Comparison of ENCODE assay signal across 1 cellular context in genomic region chr20:8019178-8019997, GRCh38.
TF ChIP-seq lines count a peak whose summit lies in the region.

TSS of gene TMX4 (minus strand) at chr20:8019761. CDS start at chr20:8019613, 148 bp downstream.

TF ChIP-seq in K562, 482 proteins besides CTCF, POLR2A, EP300 and RAD21 (continued from another document and continues in another):
- no peak for TF ChIP-seq ZNF311 (CRISPR knock-in tag; IDR thresholded peaks at IDR 0.05)
- no peak for TF ChIP-seq TEAD2 (tag; IDR thresholded peaks at IDR 0.05)
- TF ChIP-seq ATF1 (CRISPR knock-in tag; IDR thresholded peaks at IDR 0.05) = no peak
- peak; percentile 72 for TF ChIP-seq ATF1 (tag; IDR thresholded peaks at IDR 0.05)
- peak; percentile 74 for TF ChIP-seq MYC (IDR thresholded peaks at IDR 0.05; ENCODE audit: low read depth, low read length)
- TF ChIP-seq MYC (CRISPR knock-in tag; IDR thresholded peaks at IDR 0.05; ENCODE audit: borderline replicate concordance, low read depth) = no peak
- TF ChIP-seq ZHX1 (conservative IDR thresholded peaks at IDR 0.05; ENCODE audit: low read length) = no peak
- TF ChIP-seq CSDE1 (IDR thresholded peaks at IDR 0.05) = peak in 1 of 2 experiments; percentile 90; a peak in 2 of 4 replicates
- 0 out of 2 replicates have a peak, but pooled peaks have one; percentile 34 for TF ChIP-seq CREB3L1 (IDR thresholded peaks at IDR 0.05; ENCODE audit: borderline replicate concordance, low read depth)
- TF ChIP-seq CREM (IDR thresholded peaks at IDR 0.05; ENCODE audit: low read depth) = peak; percentile 75
- TF ChIP-seq BMI1 (IDR thresholded peaks at IDR 0.05; ENCODE audit: low read length) = peak; percentile 92
- peak; percentile 95 for TF ChIP-seq ZFX (CRISPR knock-in tag; IDR thresholded peaks at IDR 0.05)
- peak; percentile 22 to 42; a peak in 1 of 4 replicates for TF ChIP-seq MNT (conservative IDR thresholded peaks at IDR 0.05)
- no peak for TF ChIP-seq ZNF586 (CRISPR knock-in tag; conservative IDR thresholded peaks at IDR 0.05)
- no peak; the same call in none of the 2 replicates for TF ChIP-seq CREB1 (IDR thresholded peaks at IDR 0.05)
- peak; percentile 68; the same call in 1 of the 2 replicates for TF ChIP-seq CREB1 (CRISPR knock-in tag; IDR thresholded peaks at IDR 0.05)
- TF ChIP-seq YY1 (IDR thresholded peaks at IDR 0.05; ENCODE audit: borderline replicate concordance in 1 of 3, control insufficient read depth in 1 of 3, extremely low read depth in 1 of 3, insufficient read depth in 3 of 3, insufficient read length in 1 of 3, insufficient replicate concordance in 2 of 3, low read depth in 1 of 3, low read length in 2 of 3) = peak; percentile 32 to 78 (median 65)
- TF ChIP-seq NONO (IDR thresholded peaks at IDR 0.05; ENCODE audit: low read depth in 2 of 2, low read length in 1 of 2) = peak; percentile 58 to 93; a peak in 3 of 4 replicates
- TF ChIP-seq RBFOX2 (IDR thresholded peaks at IDR 0.05; ENCODE audit: low read depth, low read length) = peak; percentile 96
- peak; percentile 69 for TF ChIP-seq FIP1L1 (IDR thresholded peaks at IDR 0.05; ENCODE audit: low read depth, low read length, poor library complexity, severe bottlenecking)
- no peak for TF ChIP-seq ZNF76 (CRISPR knock-in tag; IDR thresholded peaks at IDR 0.05; ENCODE audit: borderline replicate concordance)
- TF ChIP-seq CTBP1 (IDR thresholded peaks at IDR 0.05; ENCODE audit: borderline replicate concordance) = peak; percentile 85
- TF ChIP-seq NCOA6 (IDR thresholded peaks at IDR 0.05) = peak; percentile 34; the same call in 1 of the 2 replicates
- TF ChIP-seq UBTF (IDR thresholded peaks at IDR 0.05; ENCODE audit: borderline replicate concordance in 1 of 2, low read depth in 2 of 2, low read length in 2 of 2) = peak; percentile 69 to 79; a peak in 3 of 4 replicates
- TF ChIP-seq KLF1 (tag; IDR thresholded peaks at IDR 0.05) = peak; percentile 32; the same call in 1 of the 2 replicates
- TF ChIP-seq FOXJ2 (tag; IDR thresholded peaks at IDR 0.05) = peak; percentile 78; the same call in 1 of the 2 replicates
- 0 out of 2 replicates have a peak, but pooled peaks have one; percentile 13 for TF ChIP-seq KLF13 (tag; IDR thresholded peaks at IDR 0.05; ENCODE audit: borderline replicate concordance, low read depth)
- TF ChIP-seq ATF7 (IDR thresholded peaks at IDR 0.05) = peak; percentile 46; the same call in 1 of the 2 replicates
- TF ChIP-seq RAD51 (IDR thresholded peaks at IDR 0.05; ENCODE audit: borderline replicate concordance, low read depth) = no peak
- no peak for TF ChIP-seq TAF15 (IDR thresholded peaks at IDR 0.05; ENCODE audit: low read depth, low read length)
- 0 out of 2 replicates have a peak, but pooled peaks have one; percentile 28 for TF ChIP-seq ZNF589 (CRISPR knock-in tag; IDR thresholded peaks at IDR 0.05; ENCODE audit: low read depth)
- peak; percentile 76; the same call in 1 of the 2 replicates for TF ChIP-seq RREB1 (CRISPR knock-in tag; IDR thresholded peaks at IDR 0.05)
- TF ChIP-seq PKNOX1 (IDR thresholded peaks at IDR 0.05) = peak; percentile 90
- 0 out of 2 replicates have a peak, but pooled peaks have one; percentile 32 for TF ChIP-seq ELF1 (tag; IDR thresholded peaks at IDR 0.05)
- TF ChIP-seq MAX (CRISPR knock-in tag; IDR thresholded peaks at IDR 0.05) = peak; percentile 32
- peak; percentile 19; the same call in 1 of the 2 replicates for TF ChIP-seq CBX1 (IDR thresholded peaks at IDR 0.05; ENCODE audit: low read depth)
- peak; percentile 65; the same call in 1 of the 2 replicates for TF ChIP-seq KAT7 (CRISPR knock-in tag; IDR thresholded peaks at IDR 0.05; ENCODE audit: borderline replicate concordance)
- TF ChIP-seq SMAD4 (CRISPR knock-in tag; conservative IDR thresholded peaks at IDR 0.05) = peak; percentile 81
- peak; percentile 65 for TF ChIP-seq PCBP1 (IDR thresholded peaks at IDR 0.05; ENCODE audit: low read depth, low read length, poor library complexity, severe bottlenecking)
- no peak for TF ChIP-seq ID3 (CRISPR knock-in tag; IDR thresholded peaks at IDR 0.05)
- peak; percentile 77; the same call in 1 of the 2 replicates for TF ChIP-seq ID3 (tag; IDR thresholded peaks at IDR 0.05)
- TF ChIP-seq TCF7L2 (IDR thresholded peaks at IDR 0.05; ENCODE audit: low read depth, low read length) = peak; percentile 46; the same call in 1 of the 2 replicates
- TF ChIP-seq HDAC2 (IDR thresholded peaks at IDR 0.05) = no peak
- peak; percentile 96; a peak in 3 of 4 replicates for TF ChIP-seq NRF1 (conservative IDR thresholded peaks at IDR 0.05 in 1 of 2, IDR thresholded peaks at IDR 0.05 in 1 of 2)
- peak; percentile 73; the same call in 1 of the 2 replicates for TF ChIP-seq TFAP4 (CRISPR knock-in tag; IDR thresholded peaks at IDR 0.05; ENCODE audit: borderline replicate concordance)
- TF ChIP-seq SP1 (CRISPR knock-in tag; IDR thresholded peaks at IDR 0.05) = peak; percentile 90
- no peak for TF ChIP-seq USF2 (CRISPR knock-in tag; IDR thresholded peaks at IDR 0.05)
